8 cellular contexts compared by ENCODE assay signal in genomic region chr3:48428863-48429415, GRCh38. TPM values are rescaled to one million over a fixed set of nuclear protein-coding genes. Genes with fewer than 3 reads are reported as not detected.
A peak's percentile ranks its signal among the peaks of the same experiment; 100 is the strongest.
DNase-seq lines count a peak whose midpoint lies in the region; ATAC-seq lines count a peak whose summit lies in the region.

No MANE protein-coding gene starts in this region.

- no peak for DNase-seq in activated CD4-positive, alpha-beta T cell treated with anti-CD3 and anti-CD28 coated beads, Interleukin-2, amount 10 ng/mL, durations not matched to agents 24 days and 14 days
- no peak for DNase-seq in activated CD4-positive, alpha-beta T cell treated with anti-CD3 and anti-CD28 coated beads for 1 hour
- DNase-seq in NCI-H1092 treated with DMSO at 0.1 percent for 48 hours (lab: John Stamatoyannopoulos, UW): peak; percentile 34
- DNase-seq in central memory CD8-positive, alpha-beta T cell (ENCODE audit: low spot score in 2 of 2): no peak
- peak in 1 of 2 donors; percentile 59 for DNase-seq in left colon
- no peak for DNase-seq in stimulated activated naive CD8-positive, alpha-beta T cell treated with anti-CD3 and anti-CD28 coated beads, Interleukin-15, amount 100 ng/mL, for 72 hours

- peak overlapping the region; percentile 58 for H3K4me3 Mint-ChIP-seq in activated CD4-positive, alpha-beta T cell treated with anti-CD3 and anti-CD28 coated beads, Interleukin-2, amount 10 ng/mL, durations not matched to agents 24 days and 14 days
- peak overlapping the region; percentile 49 for H3K4me3 Mint-ChIP-seq in central memory CD8-positive, alpha-beta T cell
- H3K4me3 Mint-ChIP-seq in stimulated activated naive CD8-positive, alpha-beta T cell treated with anti-CD3 and anti-CD28 coated beads, Interleukin-15, amount 100 ng/mL, for 72 hours: peak overlapping the region in 1 of 2 donors; percentile 49

- intact Hi-C loops in activated CD4-positive, alpha-beta T cell treated with anti-CD3 and anti-CD28 coated beads, Interleukin-2, amount 10 ng/mL, durations not matched to agents 24 days and 14 days (cut with micrococcal nuclease): no loop called here
- intact Hi-C loops in left colon (cut with DNase I, micrococcal nuclease): no loop called here

- H3K27ac Mint-ChIP-seq in activated CD4-positive, alpha-beta T cell treated with anti-CD3 and anti-CD28 coated beads, Interleukin-2, amount 10 ng/mL, durations not matched to agents 24 days and 14 days: no peak overlapping the region
- no peak overlapping the region for H3K27ac Mint-ChIP-seq in central memory CD8-positive, alpha-beta T cell (ENCODE audit: low read depth)
- H3K27ac Mint-ChIP-seq in stimulated activated naive CD8-positive, alpha-beta T cell treated with anti-CD3 and anti-CD28 coated beads, Interleukin-15, amount 100 ng/mL, for 72 hours: no peak overlapping the region

- H3K4me1 Mint-ChIP-seq in activated CD4-positive, alpha-beta T cell treated with anti-CD3 and anti-CD28 coated beads, Interleukin-2, amount 10 ng/mL, durations not matched to agents 24 days and 14 days: peaks cover 19% of the 10 kb centered on the region
- peaks cover 12% of the 10 kb centered on the region for H3K4me1 Mint-ChIP-seq in central memory CD8-positive, alpha-beta T cell
- peaks cover 16% of the 10 kb centered on the region for H3K4me1 Mint-ChIP-seq in stimulated activated naive CD8-positive, alpha-beta T cell treated with anti-CD3 and anti-CD28 coated beads, Interleukin-15, amount 100 ng/mL, for 72 hours

- peak; percentile 38 for ATAC-seq in central memory CD8-positive, alpha-beta T cell (replicated peaks; ENCODE audit: extremely low read depth, poor library complexity, severe bottlenecking)
- ATAC-seq in left colon (peak; percentile 31), HG02678 (IDR thresholded peaks at IDR 0.05; ENCODE audit: unreplicated experiment) (no peak), HG02973 (IDR thresholded peaks at IDR 0.05; ENCODE audit: unreplicated experiment) (no peak)
- peak; percentile 67 for ATAC-seq in stimulated activated naive CD8-positive, alpha-beta T cell treated with anti-CD3 and anti-CD28 coated beads, Interleukin-15, amount 100 ng/mL, for 72 hours

- peaks cover 20% of the 10 kb centered on the region for H3K27me3 Mint-ChIP-seq in activated CD4-positive, alpha-beta T cell treated with anti-CD3 and anti-CD28 coated beads, Interleukin-2, amount 10 ng/mL, durations not matched to agents 24 days and 14 days
- H3K27me3 Mint-ChIP-seq in central memory CD8-positive, alpha-beta T cell: no peaks in the 10 kb centered on the region
- peaks cover 27% of the 10 kb centered on the region for H3K27me3 Mint-ChIP-seq in stimulated activated naive CD8-positive, alpha-beta T cell treated with anti-CD3 and anti-CD28 coated beads, Interleukin-15, amount 100 ng/mL, for 72 hours

- no peaks in the 10 kb centered on the region for H3K9me3 Mint-ChIP-seq in activated CD4-positive, alpha-beta T cell treated with anti-CD3 and anti-CD28 coated beads, Interleukin-2, amount 10 ng/mL, durations not matched to agents 24 days and 14 days
- H3K9me3 Mint-ChIP-seq in central memory CD8-positive, alpha-beta T cell: no peaks in the 10 kb centered on the region
- no peaks in the 10 kb centered on the region for H3K9me3 Mint-ChIP-seq in stimulated activated naive CD8-positive, alpha-beta T cell treated with anti-CD3 and anti-CD28 coated beads, Interleukin-15, amount 100 ng/mL, for 72 hours

- H3K36me3 Mint-ChIP-seq in activated CD4-positive, alpha-beta T cell treated with anti-CD3 and anti-CD28 coated beads, Interleukin-2, amount 10 ng/mL, durations not matched to agents 24 days and 14 days (ENCODE audit: low read depth): peaks cover 13% of the 10 kb centered on the region
- peaks cover 4% of the 10 kb centered on the region for H3K36me3 Mint-ChIP-seq in central memory CD8-positive, alpha-beta T cell (ENCODE audit: insufficient read depth)

RNA-seq across cellular contexts. Expression of gene PLXNB1, which starts 0.9 kb away (rescaled TPM):
- 5.7 and 6.5 TPM in 2 replicates for total RNA-seq in activated CD4-positive, alpha-beta T cell treated with anti-CD3 and anti-CD28 coated beads, Interleukin-2, amount 10 ng/mL, durations not matched to agents 24 days and 14 days
- total RNA-seq in left colon: 100 to 1,000 TPM in 1 of 2 donors, 10 to 100 TPM in 1; 91.1 to 114 TPM

RNA-seq across cellular contexts. Expression of gene CCDC51, which starts 11.0 kb away (rescaled TPM):
- 24.4 and 25.9 TPM in 2 replicates for total RNA-seq in activated CD4-positive, alpha-beta T cell treated with anti-CD3 and anti-CD28 coated beads, Interleukin-2, amount 10 ng/mL, durations not matched to agents 24 days and 14 days
- 10 to 100 TPM; 13.3 to 21.2 TPM for total RNA-seq in left colon

RNA-seq across cellular contexts. Expression of gene TMA7, which starts 11.1 kb away (rescaled TPM):
- 272 and 275 TPM in 2 replicates for total RNA-seq in activated CD4-positive, alpha-beta T cell treated with anti-CD3 and anti-CD28 coated beads, Interleukin-2, amount 10 ng/mL, durations not matched to agents 24 days and 14 days
- 100 to 1,000 TPM; 165 to 192 TPM for total RNA-seq in left colon

RNA-seq across cellular contexts. Expression of gene ATRIP, which starts 17.6 kb away (rescaled TPM):
- total RNA-seq in activated CD4-positive, alpha-beta T cell treated with anti-CD3 and anti-CD28 coated beads, Interleukin-2, amount 10 ng/mL, durations not matched to agents 24 days and 14 days: 18.3 and 20.0 TPM in 2 replicates
- total RNA-seq in left colon: 1 to 10 TPM; 3.8 to 4.4 TPM

RNA-seq across cellular contexts. Expression of gene FBXW12, which starts 56.9 kb away (rescaled TPM):
- 0.14 and 0.28 TPM in 2 replicates for total RNA-seq in activated CD4-positive, alpha-beta T cell treated with anti-CD3 and anti-CD28 coated beads, Interleukin-2, amount 10 ng/mL, durations not matched to agents 24 days and 14 days
- total RNA-seq in left colon: not detected

Comparison
In these comparisons a context has a peak if more than half of its experiments do, and no peak if none do; other contexts are left out.
1. ATAC-seq: peak in central memory CD8-positive, alpha-beta T cell (single experiment), left colon (single experiment) and stimulated activated naive CD8-positive, alpha-beta T cell treated with anti-CD3 and anti-CD28 coated beads, Interleukin-15, amount 100 ng/mL, for 72 hours (single experiment); none in HG02678 (single experiment) and HG02973 (single experiment).
2. RNA of gene PLXNB1, which starts 0.9 kb away (total RNA-seq): 91.1 to 114 TPM in left colon; 5.7 to 6.5 TPM in activated CD4-positive, alpha-beta T cell treated with anti-CD3 and anti-CD28 coated beads, Interleukin-2, amount 10 ng/mL, durations not matched to agents 24 days and 14 days; every median in the first group is over 10 times any median in the second.